Comparison of ENCODE assay signal across 8 cellular contexts in the genomic region with DNA sequence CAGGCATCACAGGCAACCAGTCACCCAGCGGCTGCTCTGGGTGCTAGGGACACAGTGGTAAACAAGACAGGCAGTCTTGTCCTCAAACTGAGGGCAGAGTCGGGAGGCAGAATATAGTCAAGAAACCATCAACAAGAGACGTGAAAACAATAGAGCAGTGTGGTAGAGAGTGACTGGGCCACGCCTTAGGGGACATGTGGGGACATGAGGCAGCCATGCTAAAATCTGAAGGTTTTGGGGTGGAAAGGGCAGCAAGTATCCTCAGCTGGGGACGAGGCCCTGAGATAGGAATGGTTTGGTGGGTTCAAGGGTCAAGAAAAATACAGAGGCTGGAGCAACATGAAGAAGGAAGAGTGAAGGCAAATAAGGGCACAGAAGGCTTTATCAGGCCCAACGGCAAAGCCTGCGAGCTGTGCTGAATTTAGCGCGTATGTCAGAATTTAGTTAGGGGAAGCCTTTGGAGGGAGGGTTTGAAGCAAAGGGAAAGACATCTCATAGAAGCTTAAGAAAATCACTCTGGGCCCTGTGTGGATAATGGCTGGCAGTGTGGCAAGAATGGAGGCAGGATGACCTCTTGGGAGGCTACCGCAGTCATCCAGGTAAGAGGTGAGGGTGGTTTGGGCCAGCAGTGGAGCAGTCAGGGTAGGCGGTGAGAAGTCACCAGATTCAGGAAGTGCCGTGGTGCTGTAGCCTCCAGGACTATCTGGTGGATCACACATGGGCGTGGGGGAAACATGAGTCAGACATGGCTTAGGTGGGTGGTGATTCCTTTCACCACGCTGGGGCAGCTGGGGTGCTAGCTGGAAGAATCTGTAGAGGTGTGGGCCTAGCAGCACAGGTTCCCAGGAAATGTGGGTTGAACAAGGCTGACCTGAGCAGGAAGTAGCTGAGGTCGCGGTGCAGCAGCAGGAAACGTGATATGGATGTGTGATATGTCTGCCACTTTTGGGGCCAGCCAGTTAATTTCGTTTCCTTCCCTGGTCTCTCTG. TPM values are rescaled to one million over a fixed set of nuclear protein-coding genes. Genes with fewer than 3 reads are reported as not detected.
DNase-seq lines count a peak whose midpoint lies in the region; ATAC-seq, FAIRE-seq and TF ChIP-seq lines count a peak whose summit lies in the region.

No MANE protein-coding gene starts in this region.

- TF ChIP-seq CTCF in astrocyte (IDR thresholded peaks at IDR 0.05; ENCODE audit: insufficient read depth, low read depth, low read length) = no peak

- peaks cover 58% of the 10 kb centered on the region for H4K20me1 ChIP-seq in astrocyte (ENCODE audit: insufficient read depth, low read length)

- H3K4me3 Mint-ChIP-seq in astrocyte (ENCODE audit: unreplicated experiment) = no peak overlapping the region

- no peaks in the 10 kb centered on the region for H3K27me3 ChIP-seq in astrocyte (ENCODE audit: insufficient read depth, low read length)

- peak; percentile 37 for ATAC-seq in HG03342 (IDR thresholded peaks at IDR 0.05; ENCODE audit: unreplicated experiment)

- FAIRE-seq in GM19239 (lab: Jason Lieb, UNC) = peak; percentile 100
- no peak for FAIRE-seq in astrocyte (lab: Jason Lieb, UNC)

- H3K27ac ChIP-seq in astrocyte (ENCODE audit: low read depth, low read length) = peak overlapping the region; percentile 18

- no peaks in the 10 kb centered on the region for H3K36me3 ChIP-seq in astrocyte (ENCODE audit: insufficient read depth, low read length)

- H3K4me2 ChIP-seq in astrocyte (ENCODE audit: low read length) = peak overlapping the region; percentile 58

- no peaks in the 10 kb centered on the region for H3K27me3 Mint-ChIP-seq in astrocyte (ENCODE audit: low read depth, unreplicated experiment)

- DNase-seq in GM19239 (ENCODE audit: insufficient read length, low spot score) (no peak), T-helper 2 cell (peak; percentile 61 to 99 (median 85)), astrocyte (ENCODE audit: low read depth) (peak; percentile 59), lung microvascular endothelial cell (ENCODE audit: low read depth in 2 of 2) (peak; percentile 63 to 65), NCI-H1105 (lab: John Stamatoyannopoulos, UW) (no peak), NCI-H1092 (lab: John Stamatoyannopoulos, UW) (no peak)
- peak; percentile 91 for DNase-seq in stimulated activated CD8-positive, alpha-beta memory T cell treated with anti-CD3 and anti-CD28 coated beads, Interleukin-4, amount 100 ng/mL, for 48 hours

- no peak overlapping the region for H3K27ac Mint-ChIP-seq in astrocyte (ENCODE audit: unreplicated experiment)

- no peak overlapping the region for H3K4me3 ChIP-seq in astrocyte (ENCODE audit: insufficient read depth, low read depth, low read length)

- peaks cover 5% of the 10 kb centered on the region for H3K36me3 Mint-ChIP-seq in astrocyte (ENCODE audit: low read depth, unreplicated experiment)

- peaks cover 14% of the 10 kb centered on the region for H3K4me1 Mint-ChIP-seq in astrocyte (ENCODE audit: low read depth, unreplicated experiment)

- peaks cover 55% of the 10 kb centered on the region for H3K79me2 ChIP-seq in astrocyte (ENCODE audit: insufficient read depth, low read length)

- no peaks in the 10 kb centered on the region for H3K9me3 Mint-ChIP-seq in astrocyte (ENCODE audit: unreplicated experiment)

- H3K9ac ChIP-seq in astrocyte (ENCODE audit: low read length) = no peak overlapping the region

- peak overlapping the region; percentile 45 for H2AFZ ChIP-seq in astrocyte (ENCODE audit: low read depth, low read length)

- H3K9me3 ChIP-seq in astrocyte (ENCODE audit: insufficient read depth, low read depth, low read length) = no peaks in the 10 kb centered on the region

- H3K4me1 ChIP-seq in astrocyte (ENCODE audit: insufficient read depth, low read length) = peaks cover 10% of the 10 kb centered on the region

RNA-seq across cellular contexts. Expression of a gene that starts 3.0 kb away (rescaled TPM):
- total RNA-seq in astrocyte (48.9 and 50.2 TPM in 2 replicates), lung microvascular endothelial cell (7.2 and 9.1 TPM in 2 replicates)

Comparison
In these comparisons a context has a peak if more than half of its experiments do, and no peak if none do; other contexts are left out.
1. DNase-seq: peak in T-helper 2 cell (5 of 5), astrocyte (single experiment), lung microvascular endothelial cell (2 of 2) and stimulated activated CD8-positive, alpha-beta memory T cell treated with anti-CD3 and anti-CD28 coated beads, Interleukin-4, amount 100 ng/mL, for 48 hours (single experiment); none in GM19239 (single experiment), NCI-H1105 (single experiment) and NCI-H1092 (single experiment).